ENCODE assay signal across 1 cellular context in the genomic region with DNA sequence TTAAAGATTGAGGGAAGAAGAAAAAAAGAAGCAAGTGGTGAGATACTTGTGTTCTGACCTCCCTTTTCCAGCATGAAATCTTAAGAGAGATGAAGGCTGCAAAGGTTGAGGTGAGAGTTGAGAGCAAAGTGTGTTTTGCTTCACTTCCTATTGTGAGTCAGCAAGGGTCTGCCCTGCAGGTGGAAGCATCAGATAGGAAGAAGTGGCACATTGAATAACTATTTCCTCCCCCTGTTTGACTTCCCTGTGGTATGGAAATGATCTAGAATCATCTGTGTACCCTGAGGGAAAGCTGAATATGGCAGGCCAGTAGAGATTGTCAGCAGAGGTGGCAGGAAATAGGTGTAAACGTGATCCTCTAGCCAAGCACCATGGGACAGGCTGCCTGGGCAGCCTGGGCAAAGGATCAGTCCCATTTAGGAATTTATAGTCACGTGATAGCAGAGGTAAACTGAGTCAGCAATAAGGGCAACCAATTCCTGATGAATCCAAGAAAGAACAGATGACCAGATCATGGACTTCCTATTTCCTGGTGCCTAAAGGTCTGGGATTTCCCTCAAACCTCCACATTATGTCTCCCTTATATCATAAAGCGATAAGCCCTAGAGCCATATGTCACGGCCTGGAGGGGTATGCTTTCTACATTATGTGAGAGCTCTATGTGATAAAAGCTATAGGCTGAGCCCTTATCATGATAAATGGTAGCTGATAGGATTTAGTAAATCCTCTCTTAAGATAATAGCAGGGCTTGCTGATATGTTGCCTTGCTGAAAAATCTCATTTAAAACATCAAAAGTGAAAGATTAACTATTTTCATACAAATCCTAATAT.
TF ChIP-seq lines count a peak whose summit lies in the region.

No MANE protein-coding gene starts in this region.

TF ChIP-seq in K562, 482 proteins besides CTCF, POLR2A, EP300 and RAD21 (continued from another document):
- TF ChIP-seq, protein P1, sequence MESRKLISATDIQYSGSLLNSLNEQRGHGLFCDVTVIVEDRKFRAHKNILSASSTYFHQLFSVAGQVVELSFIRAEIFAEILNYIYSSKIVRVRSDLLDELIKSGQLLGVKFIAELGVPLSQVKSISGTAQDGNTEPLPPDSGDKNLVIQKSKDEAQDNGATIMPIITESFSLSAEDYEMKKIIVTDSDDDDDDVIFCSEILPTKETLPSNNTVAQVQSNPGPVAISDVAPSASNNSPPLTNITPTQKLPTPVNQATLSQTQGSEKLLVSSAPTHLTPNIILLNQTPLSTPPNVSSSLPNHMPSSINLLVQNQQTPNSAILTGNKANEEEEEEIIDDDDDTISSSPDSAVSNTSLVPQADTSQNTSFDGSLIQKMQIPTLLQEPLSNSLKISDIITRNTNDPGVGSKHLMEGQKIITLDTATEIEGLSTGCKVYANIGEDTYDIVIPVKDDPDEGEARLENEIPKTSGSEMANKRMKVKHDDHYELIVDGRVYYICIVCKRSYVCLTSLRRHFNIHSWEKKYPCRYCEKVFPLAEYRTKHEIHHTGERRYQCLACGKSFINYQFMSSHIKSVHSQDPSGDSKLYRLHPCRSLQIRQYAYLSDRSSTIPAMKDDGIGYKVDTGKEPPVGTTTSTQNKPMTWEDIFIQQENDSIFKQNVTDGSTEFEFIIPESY (CRISPR knock-in tag; IDR thresholded peaks at IDR 0.05): no peak
- no peak for TF ChIP-seq FOXJ3 (CRISPR knock-in tag; IDR thresholded peaks at IDR 0.05)
- TF ChIP-seq, protein P2, sequence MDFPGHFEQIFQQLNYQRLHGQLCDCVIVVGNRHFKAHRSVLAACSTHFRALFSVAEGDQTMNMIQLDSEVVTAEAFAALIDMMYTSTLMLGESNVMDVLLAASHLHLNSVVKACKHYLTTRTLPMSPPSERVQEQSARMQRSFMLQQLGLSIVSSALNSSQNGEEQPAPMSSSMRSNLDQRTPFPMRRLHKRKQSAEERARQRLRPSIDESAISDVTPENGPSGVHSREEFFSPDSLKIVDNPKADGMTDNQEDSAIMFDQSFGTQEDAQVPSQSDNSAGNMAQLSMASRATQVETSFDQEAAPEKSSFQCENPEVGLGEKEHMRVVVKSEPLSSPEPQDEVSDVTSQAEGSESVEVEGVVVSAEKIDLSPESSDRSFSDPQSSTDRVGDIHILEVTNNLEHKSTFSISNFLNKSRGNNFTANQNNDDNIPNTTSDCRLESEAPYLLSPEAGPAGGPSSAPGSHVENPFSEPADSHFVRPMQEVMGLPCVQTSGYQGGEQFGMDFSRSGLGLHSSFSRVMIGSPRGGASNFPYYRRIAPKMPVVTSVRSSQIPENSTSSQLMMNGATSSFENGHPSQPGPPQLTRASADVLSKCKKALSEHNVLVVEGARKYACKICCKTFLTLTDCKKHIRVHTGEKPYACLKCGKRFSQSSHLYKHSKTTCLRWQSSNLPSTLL (IDR thresholded peaks at IDR 0.05): no peak
TF ChIP-seq in K562: peak in this region for 1.
